11 cellular contexts compared by ENCODE assay signal in genomic region chr1:41618066-41618825, GRCh38.
DNase-seq lines count a peak whose midpoint lies in the region; ATAC-seq, FAIRE-seq and TF ChIP-seq lines count a peak whose summit lies in the region.
"Had no signal": no experiment of that assay in that cellular context is flagged by ENCODE, and none has a peak within 500 bp of the region (broad histone marks: within the 10 kb centered on the region; RNA-seq: fewer than 3 reads in every experiment).

No MANE protein-coding gene starts in this region.

- H3F3A ChIP-seq in PC-3 (ENCODE audit: low read length, unreplicated experiment), result no peaks in the 10 kb centered on the region

- DNase-seq in C1 segment of cervical spinal cord (lab: John Stamatoyannopoulos, UW), result peak in 13 of 14 donors; percentile 62 to 94 (median 87)
- DNase-seq in adrenal gland, result peak; percentile 66 to 92 (median 83)
- DNase-seq in frontal cortex (ENCODE audit: low spot score in 2 of 2), result peak; percentile 59 to 62
- DNase-seq in omental fat pad (ENCODE audit: low spot score), result no peak
- no peak for DNase-seq in PC-3
- DNase-seq in activated CD8-positive, alpha-beta memory T cell treated with anti-CD3 and anti-CD28 coated beads, Interleukin-2, amount 50 U/mL, for 4 hours, result no peak
- DNase-seq in NCI-H146 treated with DMSO at 0.1 percent for 48 hours (lab: John Stamatoyannopoulos, UW; ENCODE audit: unreplicated experiment), result no peak
- DNase-seq: activated CD4-positive, CD25-positive, alpha-beta regulatory T cell; CD4-positive, alpha-beta memory T cell; NCI-H524 treated with DMSO at 0.1 percent for 48 hours had no signal

- no TSS peak for BruUV-seq in PC-3 (replicated peaks; lab: Mats Ljungman, UMichigan)

- intact Hi-C loops in adrenal gland (cut with DNase I) (no loop called here), PC-3 (cut with micrococcal nuclease) (no loop called here)

- H3K27ac ChIP-seq in adrenal gland, result peak overlapping the region in 2 of 5 donors; percentile 26 to 67
- no peak overlapping the region for H3K27ac ChIP-seq in PC-3 (ENCODE audit: low read length)

- H2AFZ ChIP-seq in PC-3 (ENCODE audit: low read length), result no peak overlapping the region

- no peaks in the 10 kb centered on the region for H3K9me2 ChIP-seq in PC-3 (replicated peaks; ENCODE audit: low read length)

- TF ChIP-seq POLR2A in adrenal gland (IDR thresholded peaks at IDR 0.05), result no peak

- CTCF ChIA-PET in PC-3 (lab: Charles Lee), result no interaction called here

- no peaks in the 10 kb centered on the region for H3K9me3 ChIP-seq in adrenal gland (replicated peaks in 1 of 3)
- no peaks in the 10 kb centered on the region for H3K9me3 ChIP-seq in PC-3 (ENCODE audit: low read length)

- H4K20me1 ChIP-seq in PC-3 (ENCODE audit: low read length), result no peaks in the 10 kb centered on the region; the same call in 1 of the 2 replicates

- H3K27me3 ChIP-seq in adrenal gland (no peaks in the 10 kb centered on the region), PC-3 (ENCODE audit: low read length) (no peaks in the 10 kb centered on the region)

- H3K9ac ChIP-seq in PC-3 (ENCODE audit: low read length), result no peak overlapping the region

- FAIRE-seq in frontal cortex (lab: Jason Lieb, UNC), result peak; percentile 60

- 58 to 65% (median 63%) methylated on average over 10 to 14 of the region's 14 CpGs for WGBS in adrenal gland, 4 donors

- TF ChIP-seq CTCF in adrenal gland (IDR thresholded peaks at IDR 0.05) (no peak), omental fat pad (IDR thresholded peaks at IDR 0.05) (no peak), PC-3 (conservative IDR thresholded peaks at IDR 0.05; ENCODE audit: low read depth, low read length) (no peak)

- H3K79me2 ChIP-seq in PC-3 (ENCODE audit: low read length), result no peaks in the 10 kb centered on the region

- H3K4me1 ChIP-seq in adrenal gland (replicated peaks in 1 of 2), result peaks cover 5 to 16% of the 10 kb centered on the region in 2 donors
- H3K4me1 ChIP-seq in PC-3 (ENCODE audit: insufficient read depth, low read length), result peaks cover 13% of the 10 kb centered on the region

- ATAC-seq in omental fat pad (ENCODE audit: low FRiP score) (peak; percentile 35), HG03354 (IDR thresholded peaks at IDR 0.05; ENCODE audit: poor library complexity, severe bottlenecking, unreplicated experiment) (no peak), PC-3 (no peak)

- POLR2A ChIA-PET in PC-3 (lab: Charles Lee; ENCODE audit: unreplicated experiment), result no interaction called here

- no peak overlapping the region for H3K4me2 ChIP-seq in PC-3 (ENCODE audit: low read length)

- H3K36me3 ChIP-seq in adrenal gland (replicated peaks in 1 of 2) (no peaks in the 10 kb centered on the region), PC-3 (ENCODE audit: low read depth, low read length) (no peaks in the 10 kb centered on the region)

- H3K4me3 ChIP-seq in adrenal gland (no peak overlapping the region), PC-3 (ENCODE audit: low read length) (no peak overlapping the region)

Comparison
In these comparisons a context has a peak if more than half of its experiments do, and no peak if none do; other contexts are left out.
1. DNase-seq: peak in C1 segment of cervical spinal cord (13 of 14), adrenal gland (7 of 7) and frontal cortex (2 of 2); none in omental fat pad (single experiment), PC-3 (single experiment), activated CD8-positive, alpha-beta memory T cell treated with anti-CD3 and anti-CD28 coated beads, Interleukin-2, amount 50 U/mL, for 4 hours (single experiment) and NCI-H146 treated with DMSO at 0.1 percent for 48 hours (single experiment).